18 cellular contexts compared by ENCODE assay signal in the genomic region with DNA sequence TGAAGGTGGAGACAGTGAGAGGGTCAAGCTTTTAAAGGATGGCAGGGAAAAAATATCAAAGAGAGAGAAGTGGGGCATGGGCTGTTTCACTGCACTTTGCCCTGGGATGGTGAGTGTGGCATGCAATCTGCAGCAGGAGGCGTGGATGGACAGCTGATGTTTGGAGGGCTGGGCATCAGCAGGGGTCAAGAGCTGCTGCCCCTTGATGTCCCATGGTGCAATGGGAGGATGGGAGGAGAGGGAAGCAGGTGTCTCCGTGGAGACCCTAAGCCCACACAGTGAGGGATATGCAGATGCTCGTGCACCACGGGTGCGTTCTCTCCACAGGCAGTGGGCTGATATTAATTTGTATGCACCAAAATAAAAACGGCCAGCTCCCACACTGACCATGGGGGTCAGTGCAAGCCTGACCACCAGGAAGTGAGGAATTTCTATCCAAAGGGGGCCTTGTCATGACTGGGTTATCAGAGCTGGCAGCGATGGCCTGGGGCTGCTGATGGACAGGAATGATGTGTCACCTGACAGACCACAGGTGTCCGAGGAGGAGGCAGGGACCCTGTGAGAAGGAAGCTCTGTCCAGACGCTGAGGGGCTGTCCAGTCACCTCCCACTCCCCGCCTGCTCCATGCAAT.
A peak's percentile ranks its signal among the peaks of the same experiment; 100 is the strongest.
DNase-seq lines count a peak whose midpoint lies in the region; ATAC-seq and TF ChIP-seq lines count a peak whose summit lies in the region.
"Had no signal": no experiment of that assay in that cellular context is flagged by ENCODE, and none has a peak within 500 bp of the region (broad histone marks: within the 10 kb centered on the region; RNA-seq: fewer than 3 reads in every experiment).

No MANE protein-coding gene starts in this region.

- H3K4me1 Mint-ChIP-seq in activated naive CD8-positive, alpha-beta T cell treated with anti-CD3 and anti-CD28 coated beads, Interleukin-2, amount 10 ng/mL, durations not matched to agents 7 days and 5 days, result peaks cover 5% of the 10 kb centered on the region
- no peaks in the 10 kb centered on the region for H3K4me1 Mint-ChIP-seq in activated naive CD8-positive, alpha-beta T cell treated with anti-CD3 and anti-CD28 coated beads for 36 hours
- H3K4me1 Mint-ChIP-seq in chondrocyte (ENCODE audit: low read depth) (no peaks in the 10 kb centered on the region), neural progenitor cell (peaks cover 9% of the 10 kb centered on the region)

- no peaks in the 10 kb centered on the region for H3K36me3 Mint-ChIP-seq in activated naive CD8-positive, alpha-beta T cell treated with anti-CD3 and anti-CD28 coated beads, Interleukin-2, amount 10 ng/mL, durations not matched to agents 7 days and 5 days
- H3K36me3 Mint-ChIP-seq in activated naive CD8-positive, alpha-beta T cell treated with anti-CD3 and anti-CD28 coated beads for 36 hours, result no peaks in the 10 kb centered on the region
- H3K36me3 Mint-ChIP-seq in chondrocyte (ENCODE audit: low read depth), result no peaks in the 10 kb centered on the region
- no peaks in the 10 kb centered on the region for H3K36me3 Mint-ChIP-seq in neural progenitor cell

- no peak overlapping the region for H3K27ac Mint-ChIP-seq in activated naive CD8-positive, alpha-beta T cell treated with anti-CD3 and anti-CD28 coated beads, Interleukin-2, amount 10 ng/mL, durations not matched to agents 7 days and 5 days
- H3K27ac Mint-ChIP-seq in activated naive CD8-positive, alpha-beta T cell treated with anti-CD3 and anti-CD28 coated beads for 36 hours, result no peak overlapping the region
- H3K27ac Mint-ChIP-seq in chondrocyte (ENCODE audit: unreplicated experiment), result no peak overlapping the region
- no peak overlapping the region for H3K27ac Mint-ChIP-seq in neural progenitor cell
- H3K27ac Mint-ChIP-seq: CD4-positive, alpha-beta T cell had no signal

- no peak overlapping the region for H4K91ac ChIP-seq in trophoblast cell (ENCODE audit: low read depth, low read length)

- peak; percentile 5 for DNase-seq in activated naive CD8-positive, alpha-beta T cell treated with anti-CD3 and anti-CD28 coated beads, Interleukin-2, amount 10 ng/mL, durations not matched to agents 7 days and 5 days
- no peak for DNase-seq in activated naive CD8-positive, alpha-beta T cell treated with anti-CD3 and anti-CD28 coated beads for 36 hours
- DNase-seq in chondrocyte (ENCODE audit: low spot score), result peak; percentile 52
- DNase-seq in trophoblast cell, result no peak
- peak; percentile 29 to 37 for DNase-seq in suprapubic skin (ENCODE audit: low spot score in 2 of 2)
- no peak for DNase-seq in neural progenitor cell (ENCODE audit: low spot score)
- DNase-seq in stimulated activated naive CD4-positive, alpha-beta T cell treated with Interleukin-2 at 50 U/mL for 16 hours (lab: John Stamatoyannopoulos, UW), result no peak
- DNase-seq: AML-193; CD4-positive, alpha-beta T cell; DMS153; DMS79; GF-D8 had no signal

- TF ChIP-seq POLR2A in suprapubic skin (IDR thresholded peaks at IDR 0.05), result no peak

- peaks cover 14% of the 10 kb centered on the region for H3K27me3 Mint-ChIP-seq in activated naive CD8-positive, alpha-beta T cell treated with anti-CD3 and anti-CD28 coated beads, Interleukin-2, amount 10 ng/mL, durations not matched to agents 7 days and 5 days
- peaks cover 10% of the 10 kb centered on the region for H3K27me3 Mint-ChIP-seq in activated naive CD8-positive, alpha-beta T cell treated with anti-CD3 and anti-CD28 coated beads for 36 hours
- H3K27me3 Mint-ChIP-seq in chondrocyte (ENCODE audit: low read depth) (peaks cover 49% of the 10 kb centered on the region), neural progenitor cell (ENCODE audit: insufficient read depth, low read depth) (peaks cover 27% of the 10 kb centered on the region)

- H4K8ac ChIP-seq in trophoblast cell (ENCODE audit: low read depth, low read length), result no peak overlapping the region

- no peak for ATAC-seq in activated naive CD8-positive, alpha-beta T cell treated with anti-CD3 and anti-CD28 coated beads, Interleukin-2, amount 10 ng/mL, durations not matched to agents 7 days and 5 days (ENCODE audit: low read depth)
- ATAC-seq in GM18909 (IDR thresholded peaks at IDR 0.05; ENCODE audit: poor library complexity, unreplicated experiment), result no peak

- H3K9ac ChIP-seq in trophoblast cell (ENCODE audit: low read length) (peak overlapping the region; percentile 11), neural progenitor cell (no peak overlapping the region)

- no peak overlapping the region for H2AK5ac ChIP-seq in trophoblast cell (ENCODE audit: low read length)

- H3F3A ChIP-seq in neural progenitor cell (ENCODE audit: low read depth), result no peaks in the 10 kb centered on the region

- H3K14ac ChIP-seq in trophoblast cell (ENCODE audit: low read length), result no peak overlapping the region

- no peak overlapping the region for H2BK5ac ChIP-seq in trophoblast cell (ENCODE audit: low read depth, low read length, poor library complexity)

- H3K4me3 ChIP-seq in trophoblast cell (ENCODE audit: low read depth, low read length) (no peak overlapping the region), suprapubic skin (no peak overlapping the region), neural progenitor cell (no peak overlapping the region)
- H3K4me3 ChIP-seq: A549, HAP-1 had no signal

- WGBS in trophoblast cell (ENCODE audit: extremely low coverage, insufficient coverage, insufficient read length), result no CpG with 5 or more reads among the region's 10 CpGs
- WGBS in suprapubic skin, result 35% methylated on average over 10 of the region's 10 CpGs

- H3K4me2 ChIP-seq in trophoblast cell (ENCODE audit: low read length), result no peak overlapping the region
- no peak overlapping the region for H3K4me2 ChIP-seq in neural progenitor cell
- H3K4me2 ChIP-seq: A549 had no signal

- no peak overlapping the region for H3K27ac ChIP-seq in trophoblast cell (ENCODE audit: low read depth, low read length)
- no peak overlapping the region for H3K27ac ChIP-seq in suprapubic skin
- no peak overlapping the region for H3K27ac ChIP-seq in neural progenitor cell
- H3K27ac ChIP-seq: 22Rv1, A549, C4-2B had no signal

- H3K4ac ChIP-seq in trophoblast cell (ENCODE audit: low read depth, low read length), result no peak overlapping the region

- no peaks in the 10 kb centered on the region for H4K20me1 ChIP-seq in neural progenitor cell (ENCODE audit: low read depth)

- H3K36me3 ChIP-seq in trophoblast cell (ENCODE audit: control insufficient read depth in 1 of 2, insufficient read depth in 2 of 2, low read length in 2 of 2) (no peaks in the 10 kb centered on the region), suprapubic skin (no peaks in the 10 kb centered on the region), neural progenitor cell (no peaks in the 10 kb centered on the region)
- H3K36me3 ChIP-seq: HAP-1 had no signal

- H4K12ac ChIP-seq in trophoblast cell (ENCODE audit: low read depth, low read length), result no peak overlapping the region

- H2AFZ ChIP-seq in trophoblast cell (ENCODE audit: insufficient read depth, low read length, poor library complexity), result no peak overlapping the region
- no peak overlapping the region for H2AFZ ChIP-seq in neural progenitor cell (replicated peaks)

- H3K27me3 ChIP-seq in trophoblast cell (ENCODE audit: insufficient read depth, low read length) (no peaks in the 10 kb centered on the region), suprapubic skin (peaks cover 52% of the 10 kb centered on the region), neural progenitor cell (peaks cover 5% of the 10 kb centered on the region)

- H2BK12ac ChIP-seq in trophoblast cell (ENCODE audit: low read length), result no peak overlapping the region

- TF ChIP-seq CTCF in chondrocyte (IDR thresholded peaks at IDR 0.05), result no peak
- TF ChIP-seq CTCF in suprapubic skin (IDR thresholded peaks at IDR 0.05), result no peak
- TF ChIP-seq CTCF in neural progenitor cell (IDR thresholded peaks at IDR 0.05), result no peak

- H2BK120ac ChIP-seq in trophoblast cell (ENCODE audit: insufficient read depth, low read length, poor library complexity), result no peak overlapping the region

- POLR2A ChIA-PET in activated naive CD8-positive, alpha-beta T cell treated with anti-CD3 and anti-CD28 coated beads, Interleukin-2, amount 10 ng/mL, durations not matched to agents 7 days and 5 days (lab: Charles Lee), result no interaction called here

- no peak for TF ChIP-seq EP300 in suprapubic skin (IDR thresholded peaks at IDR 0.05)

- no peak overlapping the region for H3K23ac ChIP-seq in trophoblast cell (ENCODE audit: low read length)

- H3K18ac ChIP-seq in trophoblast cell (ENCODE audit: low read length), result no peak overlapping the region

- no peaks in the 10 kb centered on the region for H3K79me2 ChIP-seq in trophoblast cell (ENCODE audit: control insufficient read depth, insufficient read depth, low read length, poor library complexity)
- no peaks in the 10 kb centered on the region for H3K79me2 ChIP-seq in neural progenitor cell (ENCODE audit: low read depth)

- H3K79me1 ChIP-seq in trophoblast cell (ENCODE audit: low read length), result no peaks in the 10 kb centered on the region

- H3K9me3 ChIP-seq in trophoblast cell (ENCODE audit: insufficient read depth, low read depth, low read length), result peaks cover 2% of the 10 kb centered on the region
- H3K9me3 ChIP-seq in suprapubic skin, result no peaks in the 10 kb centered on the region
- no peaks in the 10 kb centered on the region for H3K9me3 ChIP-seq in neural progenitor cell (ENCODE audit: low read depth)
- H3K9me3 ChIP-seq: A549, Caco-2, HAP-1 had no signal

- H3K9me3 Mint-ChIP-seq in activated naive CD8-positive, alpha-beta T cell treated with anti-CD3 and anti-CD28 coated beads, Interleukin-2, amount 10 ng/mL, durations not matched to agents 7 days and 5 days, result no peaks in the 10 kb centered on the region
- no peaks in the 10 kb centered on the region for H3K9me3 Mint-ChIP-seq in activated naive CD8-positive, alpha-beta T cell treated with anti-CD3 and anti-CD28 coated beads for 36 hours
- H3K9me3 Mint-ChIP-seq in chondrocyte (ENCODE audit: low read depth), result no peaks in the 10 kb centered on the region
- no peaks in the 10 kb centered on the region for H3K9me3 Mint-ChIP-seq in neural progenitor cell
- H3K9me3 Mint-ChIP-seq: CD4-positive, alpha-beta T cell had no signal

- no peak overlapping the region for H3K4me3 Mint-ChIP-seq in activated naive CD8-positive, alpha-beta T cell treated with anti-CD3 and anti-CD28 coated beads, Interleukin-2, amount 10 ng/mL, durations not matched to agents 7 days and 5 days
- no peak overlapping the region for H3K4me3 Mint-ChIP-seq in activated naive CD8-positive, alpha-beta T cell treated with anti-CD3 and anti-CD28 coated beads for 36 hours
- H3K4me3 Mint-ChIP-seq in chondrocyte (ENCODE audit: unreplicated experiment) (no peak overlapping the region), neural progenitor cell (no peak overlapping the region)
- H3K4me3 Mint-ChIP-seq: CD4-positive, alpha-beta T cell had no signal

- no peaks in the 10 kb centered on the region for H3K4me1 ChIP-seq in trophoblast cell (ENCODE audit: control insufficient read depth in 1 of 2, insufficient read depth in 2 of 2, low read length in 2 of 2)
- no peaks in the 10 kb centered on the region for H3K4me1 ChIP-seq in suprapubic skin
- no peaks in the 10 kb centered on the region for H3K4me1 ChIP-seq in neural progenitor cell
- H3K4me1 ChIP-seq: A549, Caco-2, HAP-1 had no signal

Comparison
In these comparisons a context has a peak if more than half of its experiments do, and no peak if none do; other contexts are left out.
1. DNase-seq: peak in activated naive CD8-positive, alpha-beta T cell treated with anti-CD3 and anti-CD28 coated beads, Interleukin-2, amount 10 ng/mL, durations not matched to agents 7 days and 5 days (single experiment), chondrocyte (single experiment) and suprapubic skin (2 of 2); none in activated naive CD8-positive, alpha-beta T cell treated with anti-CD3 and anti-CD28 coated beads for 36 hours (single experiment), trophoblast cell (0 of 2), neural progenitor cell (single experiment) and stimulated activated naive CD4-positive, alpha-beta T cell treated with Interleukin-2 at 50 U/mL for 16 hours (single experiment).